In the genomic region with DNA sequence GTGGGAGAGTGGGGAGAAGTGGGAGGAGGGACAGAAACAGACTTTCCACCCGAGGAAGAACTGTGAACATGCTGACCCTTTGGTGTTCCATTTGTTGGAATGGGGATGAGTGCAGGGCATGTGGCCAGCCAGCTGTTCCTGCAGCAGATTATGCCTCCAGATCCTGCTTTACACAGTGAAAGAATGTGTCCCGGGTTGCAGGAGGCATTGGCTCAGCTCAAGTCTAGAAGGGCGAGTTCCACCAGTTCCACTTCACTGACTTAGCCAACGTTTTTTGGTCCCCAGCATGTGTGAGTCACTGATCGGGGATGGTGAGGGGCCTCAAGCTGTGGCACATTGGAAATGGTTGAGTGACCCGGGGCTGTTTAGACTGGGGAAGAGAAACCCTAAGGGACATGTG, we compare ENCODE assay signal across 16 cellular contexts.
DNase-seq lines count a peak whose midpoint lies in the region; ATAC-seq and TF ChIP-seq lines count a peak whose summit lies in the region.
"Had no signal": no experiment of that assay in that cellular context is flagged by ENCODE, and none has a peak within 500 bp of the region (broad histone marks: within the 10 kb centered on the region; RNA-seq: fewer than 3 reads in every experiment).

No MANE protein-coding gene starts in this region.

- H3K4me1 ChIP-seq in gastroesophageal sphincter (no peaks in the 10 kb centered on the region), body of pancreas (no peaks in the 10 kb centered on the region)
- H3K4me1 ChIP-seq: sigmoid colon had no signal

- peaks cover 33% of the 10 kb centered on the region for H3K27me3 Mint-ChIP-seq in stimulated activated memory B cell treated with anti-CD40 and anti-IgM and Interleukin-4, amounts not matched to agents 10 μg/mL and 1 μg/mL and 100 μg/mL, for 72 hours

- 42 to 55% methylated on average over 4 to 5 of the region's 6 CpGs for WGBS in gastroesophageal sphincter (ENCODE audit: low coverage in 1 of 2), 2 donors
- 56 to 65% methylated on average over 6 of the region's 6 CpGs for WGBS in body of pancreas, 2 donors

- intact Hi-C loops in body of pancreas (cut with DNase I): no loop called here

- no peak overlapping the region for H3K4me3 ChIP-seq in epithelial cell of proximal tubule (ENCODE audit: low read depth, low read length)
- H3K4me3 ChIP-seq in gastroesophageal sphincter: no peak overlapping the region
- H3K4me3 ChIP-seq in body of pancreas: no peak overlapping the region
- H3K4me3 ChIP-seq: esophagus squamous epithelium, mucosa of descending colon, sigmoid colon had no signal

- no peak overlapping the region for H3K27ac Mint-ChIP-seq in stimulated activated memory B cell treated with anti-CD40 and anti-IgM and Interleukin-4, amounts not matched to agents 10 μg/mL and 1 μg/mL and 100 μg/mL, for 72 hours
- H3K27ac Mint-ChIP-seq: activated naive CD4-positive, alpha-beta T cell treated with anti-CD3 and anti-CD28 coated beads, Interleukin-2, amount 50 U/mL, for 24 hours; CD8-positive, alpha-beta memory T cell had no signal

- H3K9me3 Mint-ChIP-seq in stimulated activated memory B cell treated with anti-CD40 and anti-IgM and Interleukin-4, amounts not matched to agents 10 μg/mL and 1 μg/mL and 100 μg/mL, for 72 hours: no peaks in the 10 kb centered on the region
- H3K9me3 Mint-ChIP-seq: activated naive CD4-positive, alpha-beta T cell treated with anti-CD3 and anti-CD28 coated beads, Interleukin-2, amount 50 U/mL, for 24 hours had no signal

- H3K27ac ChIP-seq in gastroesophageal sphincter (no peak overlapping the region), body of pancreas (no peak overlapping the region)
- H3K27ac ChIP-seq: 22Rv1, esophagus squamous epithelium, sigmoid colon had no signal

- no peak for TF ChIP-seq POLR2A in gastroesophageal sphincter (IDR thresholded peaks at IDR 0.05)
- TF ChIP-seq POLR2A in body of pancreas (IDR thresholded peaks at IDR 0.05): no peak

- ATAC-seq in stimulated activated memory B cell treated with anti-CD40 and anti-IgM and Interleukin-4, amounts not matched to agents 10 μg/mL and 1 μg/mL and 100 μg/mL, for 72 hours: peak; percentile 69
- no peak for ATAC-seq in gastroesophageal sphincter
- ATAC-seq in body of pancreas: no peak
- no peak for ATAC-seq in GM21737 (IDR thresholded peaks at IDR 0.05; ENCODE audit: unreplicated experiment)
- ATAC-seq: mucosa of descending colon had no signal

- H3K27me3 ChIP-seq in gastroesophageal sphincter (no peaks in the 10 kb centered on the region), body of pancreas (no peaks in the 10 kb centered on the region)
- H3K27me3 ChIP-seq: esophagus squamous epithelium, sigmoid colon had no signal

- H3K4me1 Mint-ChIP-seq in stimulated activated memory B cell treated with anti-CD40 and anti-IgM and Interleukin-4, amounts not matched to agents 10 μg/mL and 1 μg/mL and 100 μg/mL, for 72 hours: peaks cover 6% of the 10 kb centered on the region
- H3K4me1 Mint-ChIP-seq: activated naive CD4-positive, alpha-beta T cell treated with anti-CD3 and anti-CD28 coated beads, Interleukin-2, amount 50 U/mL, for 24 hours; CD8-positive, alpha-beta memory T cell had no signal

- TF ChIP-seq CTCF in epithelial cell of proximal tubule (conservative IDR thresholded peaks at IDR 0.05; ENCODE audit: low read depth, low read length) (no peak), gastroesophageal sphincter (IDR thresholded peaks at IDR 0.05) (no peak), body of pancreas (IDR thresholded peaks at IDR 0.05) (no peak)

- H3K9me3 ChIP-seq in gastroesophageal sphincter (no peaks in the 10 kb centered on the region), body of pancreas (no peaks in the 10 kb centered on the region)
- H3K9me3 ChIP-seq: esophagus squamous epithelium, mucosa of descending colon, sigmoid colon had no signal

- H3K36me3 ChIP-seq in gastroesophageal sphincter (no peaks in the 10 kb centered on the region), body of pancreas (replicated peaks in 1 of 2; ENCODE audit: insufficient read depth in 1 of 2, low read depth in 2 of 2) (no peaks in the 10 kb centered on the region)
- H3K36me3 ChIP-seq: esophagus squamous epithelium, sigmoid colon had no signal

- H3K36me3 Mint-ChIP-seq in stimulated activated memory B cell treated with anti-CD40 and anti-IgM and Interleukin-4, amounts not matched to agents 10 μg/mL and 1 μg/mL and 100 μg/mL, for 72 hours: no peaks in the 10 kb centered on the region
- H3K36me3 Mint-ChIP-seq: activated naive CD4-positive, alpha-beta T cell treated with anti-CD3 and anti-CD28 coated beads, Interleukin-2, amount 50 U/mL, for 24 hours; CD8-positive, alpha-beta memory T cell had no signal

- no peak overlapping the region for H3K4me3 Mint-ChIP-seq in stimulated activated memory B cell treated with anti-CD40 and anti-IgM and Interleukin-4, amounts not matched to agents 10 μg/mL and 1 μg/mL and 100 μg/mL, for 72 hours
- H3K4me3 Mint-ChIP-seq: activated naive CD4-positive, alpha-beta T cell treated with anti-CD3 and anti-CD28 coated beads, Interleukin-2, amount 50 U/mL, for 24 hours; CD8-positive, alpha-beta memory T cell had no signal

- no peak for TF ChIP-seq EP300 in gastroesophageal sphincter (IDR thresholded peaks at IDR 0.05)

- DNase-seq in DMS 273 (lab: John Stamatoyannopoulos, UW; ENCODE audit: unreplicated experiment) (peak; percentile 23), DMS 273 treated with DMSO at 0.1 percent for 48 hours (lab: John Stamatoyannopoulos, UW) (no peak), NCI-H146 (lab: John Stamatoyannopoulos, UW) (peak; percentile 50), epithelial cell of proximal tubule (ENCODE audit: low read depth) (peak; percentile 42), body of pancreas (no peak)
- DNase-seq: CD8-positive, alpha-beta memory T cell; esophagus squamous epithelium; GOT3; mucosa of descending colon; RPMI8226; sigmoid colon had no signal

Comparison
In these comparisons a context has a peak if more than half of its experiments do, and no peak if none do; other contexts are left out.
1. DNase-seq: peak in DMS 273 (single experiment), NCI-H146 (single experiment) and epithelial cell of proximal tubule (single experiment); none in DMS 273 treated with DMSO at 0.1 percent for 48 hours (single experiment) and body of pancreas (0 of 4).